In genomic region chr2:85195956-85196355, GRCh38 we compare ENCODE assay signal across 18 cellular contexts.
DNase-seq lines count a peak whose midpoint lies in the region; ATAC-seq and TF ChIP-seq lines count a peak whose summit lies in the region.
"Had no signal": no experiment of that assay in that cellular context is flagged by ENCODE, and none has a peak within 500 bp of the region (broad histone marks: within the 10 kb centered on the region; RNA-seq: fewer than 3 reads in every experiment).

No MANE protein-coding gene starts in this region.

- peaks cover 7% of the 10 kb centered on the region for H3K4me1 ChIP-seq in psoas muscle
- H3K4me1 ChIP-seq in CD4-positive, alpha-beta memory T cell (ENCODE audit: insufficient read depth, low read length) = no peaks in the 10 kb centered on the region

- H3K27ac Mint-ChIP-seq in CD4-positive, alpha-beta memory T cell = no peak overlapping the region
- H3K27ac Mint-ChIP-seq: CD4-positive, alpha-beta T cell; GM23338; HFFc6 had no signal

- POLR2A ChIA-PET in CD4-positive, alpha-beta memory T cell (lab: Charles Lee; ENCODE audit: partially characterized antibody) = no interaction called here

- no peaks in the 10 kb centered on the region for H3K36me3 Mint-ChIP-seq in CD4-positive, alpha-beta memory T cell

- H3K9me3 Mint-ChIP-seq in CD4-positive, alpha-beta memory T cell = peaks cover 0 to 4% (median 0%) of the 10 kb centered on the region in 8 donors
- H3K9me3 Mint-ChIP-seq: CD4-positive, alpha-beta T cell; GM23338; HFFc6 had no signal

- intact Hi-C loops in left ventricle myocardium superior (cut with micrococcal nuclease) = no loop called here
- intact Hi-C loops in Right ventricle myocardium superior (cut with DNase I) = no loop called here
- intact Hi-C loops in psoas muscle (cut with DNase I) = no loop called here
- intact Hi-C loops in CD4-positive, alpha-beta memory T cell (cut with micrococcal nuclease) = no loop called here

- no peak overlapping the region for H3K4me3 ChIP-seq in psoas muscle
- no peak overlapping the region for H3K4me3 ChIP-seq in CD4-positive, alpha-beta memory T cell (ENCODE audit: low read length in 2 of 2)
- H3K4me3 ChIP-seq: GM23338 had no signal

- no peak overlapping the region for H3K4me3 Mint-ChIP-seq in CD4-positive, alpha-beta memory T cell
- H3K4me3 Mint-ChIP-seq: CD4-positive, alpha-beta T cell; GM23338; HFFc6 had no signal

- 33 to 42% (median 36%) methylated on average over 5 of the region's 5 CpGs for WGBS in psoas muscle, 3 donors

- peak; percentile 37 for ATAC-seq in left ventricle myocardium superior
- no peak for ATAC-seq in Right ventricle myocardium superior (ENCODE audit: poor library complexity)
- peak; percentile 67 to 93 (median 92) for ATAC-seq in psoas muscle
- ATAC-seq in HG03280 (IDR thresholded peaks at IDR 0.05; ENCODE audit: unreplicated experiment) = no peak
- ATAC-seq: HCT116 had no signal

- DNase-seq in left ventricle myocardium superior (no peak), Right ventricle myocardium superior (no peak), medulla oblongata (ENCODE audit: extremely low spot score) (peak; percentile 16), psoas muscle (peak in 1 of 2 donors; percentile 41), AG08395 (ENCODE audit: low spot score) (no peak), LoVo (ENCODE audit: low spot score) (no peak)
- DNase-seq in CD4-positive, alpha-beta memory T cell = no peak
- DNase-seq: 8988T; CD4-positive, alpha-beta T cell; DMS153; DMS79; GDM1; HFFc6; IMR-90 had no signal

- H3K27me3 Mint-ChIP-seq in CD4-positive, alpha-beta memory T cell = peaks cover 5 to 6% of the 10 kb centered on the region in 2 donors

- H3K27me3 ChIP-seq in psoas muscle (ENCODE audit: insufficient read depth in 3 of 3, low read length in 2 of 3) = no peaks in the 10 kb centered on the region
- H3K27me3 ChIP-seq in CD4-positive, alpha-beta memory T cell (ENCODE audit: insufficient read depth, low read length) = no peaks in the 10 kb centered on the region

- no peaks in the 10 kb centered on the region for H3K36me3 ChIP-seq in psoas muscle (ENCODE audit: insufficient read depth in 1 of 2, low read depth in 1 of 2)
- no peaks in the 10 kb centered on the region for H3K36me3 ChIP-seq in CD4-positive, alpha-beta memory T cell (ENCODE audit: insufficient read depth, low read length)

- no peaks in the 10 kb centered on the region for H3K9me3 ChIP-seq in psoas muscle
- H3K9me3 ChIP-seq in CD4-positive, alpha-beta memory T cell (ENCODE audit: control insufficient read depth in 1 of 2, low read length in 2 of 2) = no peaks in the 10 kb centered on the region

- CTCF ChIA-PET in CD4-positive, alpha-beta memory T cell (lab: Charles Lee; ENCODE audit: partially characterized antibody) = no interaction called here

- H3K27ac ChIP-seq in psoas muscle = no peak overlapping the region
- H3K27ac ChIP-seq in CD4-positive, alpha-beta memory T cell (ENCODE audit: low read depth, low read length) = no peak overlapping the region
- H3K27ac ChIP-seq: C4-2B had no signal

- no peaks in the 10 kb centered on the region for H3K4me1 Mint-ChIP-seq in CD4-positive, alpha-beta memory T cell

- TF ChIP-seq CTCF in psoas muscle (IDR thresholded peaks at IDR 0.05) = no peak

Comparison
In these comparisons a context has a peak if more than half of its experiments do, and no peak if none do; other contexts are left out.
1. ATAC-seq: peak in left ventricle myocardium superior (single experiment) and psoas muscle (4 of 4); none in Right ventricle myocardium superior (single experiment) and HG03280 (single experiment).